In genomic region chr11:104120493-104121200, GRCh38 we compare ENCODE assay signal across 16 cellular contexts. TPM values are rescaled to one million over a fixed set of nuclear protein-coding genes. Genes with fewer than 3 reads are reported as not detected.
DNase-seq lines count a peak whose midpoint lies in the region; ATAC-seq and TF ChIP-seq lines count a peak whose summit lies in the region.
"Had no signal": no experiment of that assay in that cellular context is flagged by ENCODE, and none has a peak within 500 bp of the region (broad histone marks: within the 10 kb centered on the region; RNA-seq: fewer than 3 reads in every experiment).

No MANE protein-coding gene starts in this region.

- POLR2A ChIA-PET in activated CD4-positive, alpha-beta T cell treated with anti-CD3 and anti-CD28 coated beads for 36 hours (lab: Charles Lee) = no interaction called here
- POLR2A ChIA-PET in activated CD4-positive, alpha-beta T cell treated with anti-CD3 and anti-CD28 coated beads, Interleukin-2, amount 10 ng/mL, durations not matched to agents 7 days and 5 days (lab: Charles Lee) = no interaction called here
- POLR2A ChIA-PET in WTC11 (lab: Charles Lee) = no interaction called here

- H3K27me3 Mint-ChIP-seq in activated CD4-positive, alpha-beta T cell treated with anti-CD3 and anti-CD28 coated beads for 36 hours = peaks cover 2% of the 10 kb centered on the region
- H3K27me3 Mint-ChIP-seq in activated CD4-positive, alpha-beta T cell treated with anti-CD3 and anti-CD28 coated beads, Interleukin-2, amount 10 ng/mL, durations not matched to agents 7 days and 5 days = no peaks in the 10 kb centered on the region
- H3K27me3 Mint-ChIP-seq in WTC11 (ENCODE audit: low read depth) (no peaks in the 10 kb centered on the region), osteocyte (ENCODE audit: unreplicated experiment) (no peaks in the 10 kb centered on the region)
- no peaks in the 10 kb centered on the region for H3K27me3 Mint-ChIP-seq in activated T-cell treated with anti-CD3 and anti-CD28 coated beads, Interleukin-2, amount 50 U/mL, for 4 hours (ENCODE audit: low read depth)

- peak; percentile 30 for ATAC-seq in activated CD4-positive, alpha-beta T cell treated with anti-CD3 and anti-CD28 coated beads for 36 hours
- ATAC-seq in WTC11 (no peak; the same call in 1 of the 2 replicates), GM21737 (IDR thresholded peaks at IDR 0.05; ENCODE audit: unreplicated experiment) (no peak)
- ATAC-seq in activated T-cell treated with anti-CD3 and anti-CD28 coated beads, Interleukin-2, amount 50 U/mL, for 4 hours = no peak
- ATAC-seq: stimulated activated effector memory CD8-positive, alpha-beta T cell treated with anti-CD3 and anti-CD28 coated beads, Interleukin-12 subunit alpha, Interleukin-12 subunit beta, amount 100 ng/mL, for 72 hours had no signal

- TF ChIP-seq CTCF in WTC11 (IDR thresholded peaks at IDR 0.05) (no peak), osteocyte (IDR thresholded peaks at IDR 0.05) (peak; percentile 6), GM13976 (IDR thresholded peaks at IDR 0.05; ENCODE audit: borderline replicate concordance, control extremely low read depth, extremely low read depth, insufficient read depth, missing control alignments) (no peak)

- H3K9me3 Mint-ChIP-seq in activated CD4-positive, alpha-beta T cell treated with anti-CD3 and anti-CD28 coated beads for 36 hours (ENCODE audit: low read depth) = peaks cover 6% of the 10 kb centered on the region
- H3K9me3 Mint-ChIP-seq in activated CD4-positive, alpha-beta T cell treated with anti-CD3 and anti-CD28 coated beads, Interleukin-2, amount 10 ng/mL, durations not matched to agents 7 days and 5 days = no peaks in the 10 kb centered on the region
- H3K9me3 Mint-ChIP-seq in WTC11 (peaks cover 33% of the 10 kb centered on the region), osteocyte (ENCODE audit: unreplicated experiment) (peaks cover 18% of the 10 kb centered on the region)
- H3K9me3 Mint-ChIP-seq in activated T-cell treated with anti-CD3 and anti-CD28 coated beads, Interleukin-2, amount 50 U/mL, for 4 hours = no peaks in the 10 kb centered on the region

- CTCF ChIA-PET in activated CD4-positive, alpha-beta T cell treated with anti-CD3 and anti-CD28 coated beads for 36 hours (lab: Charles Lee) = no interaction called here
- CTCF ChIA-PET in activated CD4-positive, alpha-beta T cell treated with anti-CD3 and anti-CD28 coated beads, Interleukin-2, amount 10 ng/mL, durations not matched to agents 7 days and 5 days (lab: Charles Lee) = no interaction called here
- CTCF ChIA-PET in WTC11 (lab: Charles Lee) = no interaction called here

- DNase-seq in activated CD4-positive, alpha-beta T cell treated with anti-CD3 and anti-CD28 coated beads for 36 hours = no peak
- DNase-seq in activated CD4-positive, alpha-beta T cell treated with anti-CD3 and anti-CD28 coated beads, Interleukin-2, amount 10 ng/mL, durations not matched to agents 7 days and 5 days = no peak
- DNase-seq in NCI-H146 treated with DMSO at 0.1 percent for 48 hours (lab: John Stamatoyannopoulos, UW; ENCODE audit: unreplicated experiment) (peak; percentile 22), WTC11 (ENCODE audit: low spot score) (no peak), osteocyte (ENCODE audit: extremely low spot score, unreplicated experiment) (no peak), GM13976 (ENCODE audit: low spot score) (no peak)
- no peak for DNase-seq in activated T-cell treated with anti-CD3 and anti-CD28 coated beads, Interleukin-2, amount 50 U/mL, for 4 hours
- DNase-seq: activated naive CD8-positive, alpha-beta T cell treated with anti-CD3 and anti-CD28 coated beads for 36 hours; DMS79; GM23248; NCI-H1105 treated with DMSO at 0.1 percent for 48 hours; stimulated activated CD4-positive, alpha-beta T cell treated with anti-CD3 and anti-CD28 coated beads, Interleukin-2, amount 100 ng/mL, for 48 hours; T-helper 9 cell; uterus had no signal

- no peak overlapping the region for H3K27ac Mint-ChIP-seq in activated CD4-positive, alpha-beta T cell treated with anti-CD3 and anti-CD28 coated beads for 36 hours
- H3K27ac Mint-ChIP-seq in activated CD4-positive, alpha-beta T cell treated with anti-CD3 and anti-CD28 coated beads, Interleukin-2, amount 10 ng/mL, durations not matched to agents 7 days and 5 days = no peak overlapping the region
- H3K27ac Mint-ChIP-seq in WTC11 (peak overlapping the region; percentile 20), osteocyte (ENCODE audit: unreplicated experiment) (no peak overlapping the region)
- H3K27ac Mint-ChIP-seq: activated naive CD8-positive, alpha-beta T cell treated with anti-CD3 and anti-CD28 coated beads for 36 hours; stimulated activated effector memory CD8-positive, alpha-beta T cell treated with anti-CD3 and anti-CD28 coated beads, Interleukin-12 subunit alpha, Interleukin-12 subunit beta, amount 100 ng/mL, for 72 hours had no signal

- intact Hi-C loops in activated CD4-positive, alpha-beta T cell treated with anti-CD3 and anti-CD28 coated beads for 36 hours (cut with DNase I, micrococcal nuclease) = no loop called here

- no peaks in the 10 kb centered on the region for H3K4me1 Mint-ChIP-seq in activated CD4-positive, alpha-beta T cell treated with anti-CD3 and anti-CD28 coated beads for 36 hours
- no peaks in the 10 kb centered on the region for H3K4me1 Mint-ChIP-seq in activated CD4-positive, alpha-beta T cell treated with anti-CD3 and anti-CD28 coated beads, Interleukin-2, amount 10 ng/mL, durations not matched to agents 7 days and 5 days
- H3K4me1 Mint-ChIP-seq in WTC11 (peaks cover 32% of the 10 kb centered on the region), osteocyte (ENCODE audit: unreplicated experiment) (peaks cover 11% of the 10 kb centered on the region)
- H3K4me1 Mint-ChIP-seq in activated T-cell treated with anti-CD3 and anti-CD28 coated beads, Interleukin-2, amount 50 U/mL, for 4 hours (ENCODE audit: low read depth) = no peaks in the 10 kb centered on the region
- H3K4me1 Mint-ChIP-seq: activated naive CD8-positive, alpha-beta T cell treated with anti-CD3 and anti-CD28 coated beads for 36 hours; stimulated activated effector memory CD8-positive, alpha-beta T cell treated with anti-CD3 and anti-CD28 coated beads, Interleukin-12 subunit alpha, Interleukin-12 subunit beta, amount 100 ng/mL, for 72 hours had no signal

- no peaks in the 10 kb centered on the region for H3K36me3 Mint-ChIP-seq in activated CD4-positive, alpha-beta T cell treated with anti-CD3 and anti-CD28 coated beads for 36 hours (ENCODE audit: low read depth)
- no peaks in the 10 kb centered on the region for H3K36me3 Mint-ChIP-seq in activated CD4-positive, alpha-beta T cell treated with anti-CD3 and anti-CD28 coated beads, Interleukin-2, amount 10 ng/mL, durations not matched to agents 7 days and 5 days (ENCODE audit: low read depth)
- H3K36me3 Mint-ChIP-seq in WTC11 (peaks cover 18% of the 10 kb centered on the region), osteocyte (ENCODE audit: unreplicated experiment) (no peaks in the 10 kb centered on the region)
- H3K36me3 Mint-ChIP-seq in activated T-cell treated with anti-CD3 and anti-CD28 coated beads, Interleukin-2, amount 50 U/mL, for 4 hours (ENCODE audit: insufficient read depth) = no peaks in the 10 kb centered on the region
- H3K36me3 Mint-ChIP-seq: activated naive CD8-positive, alpha-beta T cell treated with anti-CD3 and anti-CD28 coated beads for 36 hours; stimulated activated effector memory CD8-positive, alpha-beta T cell treated with anti-CD3 and anti-CD28 coated beads, Interleukin-12 subunit alpha, Interleukin-12 subunit beta, amount 100 ng/mL, for 72 hours had no signal

- H3K4me3 Mint-ChIP-seq in activated CD4-positive, alpha-beta T cell treated with anti-CD3 and anti-CD28 coated beads for 36 hours = no peak overlapping the region
- H3K4me3 Mint-ChIP-seq in activated CD4-positive, alpha-beta T cell treated with anti-CD3 and anti-CD28 coated beads, Interleukin-2, amount 10 ng/mL, durations not matched to agents 7 days and 5 days = no peak overlapping the region
- H3K4me3 Mint-ChIP-seq in WTC11 = no peak overlapping the region
- H3K4me3 Mint-ChIP-seq in osteocyte (ENCODE audit: unreplicated experiment) = no peak overlapping the region
- H3K4me3 Mint-ChIP-seq in activated T-cell treated with anti-CD3 and anti-CD28 coated beads, Interleukin-2, amount 50 U/mL, for 4 hours = no peak overlapping the region
- H3K4me3 Mint-ChIP-seq: activated naive CD8-positive, alpha-beta T cell treated with anti-CD3 and anti-CD28 coated beads for 36 hours; stimulated activated effector memory CD8-positive, alpha-beta T cell treated with anti-CD3 and anti-CD28 coated beads, Interleukin-12 subunit alpha, Interleukin-12 subunit beta, amount 100 ng/mL, for 72 hours had no signal

- in situ Hi-C loops in GM13976 (cut with MboI; ENCODE audit: low sequenced_read_pairs, unreplicated experiment) = no loop called here

TF ChIP-seq in WTC11, 78 proteins besides CTCF, POLR2A, EP300 and RAD21 (continues in another document):
- TF ChIP-seq FOXK1 (CRISPR knock-in tag; IDR thresholded peaks at IDR 0.05) (no peak), ZNF232 (CRISPR knock-in tag; IDR thresholded peaks at IDR 0.05) (no peak), ETV6 (CRISPR knock-in tag; IDR thresholded peaks at IDR 0.05) (no peak), ZBTB21 (CRISPR knock-in tag; IDR thresholded peaks at IDR 0.05; ENCODE audit: borderline replicate concordance) (no peak)
- TF ChIP-seq, protein P1, sequence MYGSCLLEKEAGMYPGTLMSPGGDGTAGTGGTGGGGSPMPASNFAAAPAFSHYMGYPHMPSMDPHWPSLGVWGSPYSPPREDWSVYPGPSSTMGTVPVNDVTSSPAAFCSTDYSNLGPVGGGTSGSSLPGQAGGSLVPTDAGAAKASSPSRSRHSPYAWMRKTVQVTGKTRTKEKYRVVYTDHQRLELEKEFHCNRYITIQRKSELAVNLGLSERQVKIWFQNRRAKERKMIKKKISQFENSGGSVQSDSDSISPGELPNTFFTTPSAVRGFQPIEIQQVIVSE (CRISPR knock-in tag; IDR thresholded peaks at IDR 0.05; ENCODE audit: borderline replicate concordance) = no peak
- TF ChIP-seq, protein P2, sequence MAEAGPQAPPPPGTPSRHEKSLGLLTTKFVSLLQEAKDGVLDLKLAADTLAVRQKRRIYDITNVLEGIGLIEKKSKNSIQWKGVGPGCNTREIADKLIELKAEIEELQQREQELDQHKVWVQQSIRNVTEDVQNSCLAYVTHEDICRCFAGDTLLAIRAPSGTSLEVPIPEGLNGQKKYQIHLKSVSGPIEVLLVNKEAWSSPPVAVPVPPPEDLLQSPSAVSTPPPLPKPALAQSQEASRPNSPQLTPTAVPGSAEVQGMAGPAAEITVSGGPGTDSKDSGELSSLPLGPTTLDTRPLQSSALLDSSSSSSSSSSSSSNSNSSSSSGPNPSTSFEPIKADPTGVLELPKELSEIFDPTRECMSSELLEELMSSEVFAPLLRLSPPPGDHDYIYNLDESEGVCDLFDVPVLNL (CRISPR knock-in tag; IDR thresholded peaks at IDR 0.05; ENCODE audit: borderline replicate concordance, low read depth) = no peak

RNA-seq across cellular contexts. Expression of gene PDGFD, which starts 43.3 kb away (rescaled TPM):
- total RNA-seq in activated CD4-positive, alpha-beta T cell treated with anti-CD3 and anti-CD28 coated beads for 36 hours = not detected
- total RNA-seq in activated CD4-positive, alpha-beta T cell treated with anti-CD3 and anti-CD28 coated beads, Interleukin-2, amount 10 ng/mL, durations not matched to agents 7 days and 5 days = not detected
- 2.6 to 3.1 TPM (median 2.9 TPM) in 3 replicates for total RNA-seq in WTC11 (2021)
- 2.2 and 3.6 TPM in 2 replicates for total RNA-seq in osteocyte
- total RNA-seq in activated T-cell treated with anti-CD3 and anti-CD28 coated beads, Interleukin-2, amount 50 U/mL, for 4 hours = under 1 TPM; 0.05 to 0.16 (median 0.10) TPM
- total RNA-seq: activated naive CD8-positive, alpha-beta T cell treated with anti-CD3 and anti-CD28 coated beads for 36 hours had no signal
